8 cellular contexts compared by ENCODE assay signal in genomic region chr6:34888441-34888820, GRCh38. TPM values are rescaled to one million over a fixed set of nuclear protein-coding genes. Genes with fewer than 3 reads are reported as not detected.
DNase-seq lines count a peak whose midpoint lies in the region; ATAC-seq, FAIRE-seq and TF ChIP-seq lines count a peak whose summit lies in the region.

No MANE protein-coding gene starts in this region.

- ATAC-seq in GM18505 (IDR thresholded peaks at IDR 0.05; ENCODE audit: unreplicated experiment) (no peak), HG02981 (IDR thresholded peaks at IDR 0.05; ENCODE audit: unreplicated experiment) (no peak)

- H4K20me1 ChIP-seq in keratinocyte (ENCODE audit: control insufficient read depth, extremely low read depth, insufficient read depth, low read length): peaks cover 7% of the 10 kb centered on the region

- no peaks in the 10 kb centered on the region for H3K27me3 ChIP-seq in keratinocyte (ENCODE audit: control insufficient read depth, extremely low read depth, insufficient read depth, low read length)

- H3K27ac ChIP-seq in keratinocyte (ENCODE audit: control insufficient read depth, insufficient read depth, low read length) (peak overlapping the region; percentile 92), temporal lobe (ENCODE audit: low read depth, low read length) (peak overlapping the region; percentile 84)

- peaks cover 9% of the 10 kb centered on the region for H3K27me3 Mint-ChIP-seq in activated CD4-positive, alpha-beta T cell treated with anti-CD3 and anti-CD28 coated beads, Interleukin-2, amount 10 ng/mL, durations not matched to agents 24 days and 14 days
- H3K27me3 Mint-ChIP-seq in activated naive CD8-positive, alpha-beta T cell: no peaks in the 10 kb centered on the region

- no peaks in the 10 kb centered on the region for H3K36me3 ChIP-seq in keratinocyte (ENCODE audit: control insufficient read depth in 2 of 2, extremely low read depth in 1 of 2, insufficient read depth in 2 of 2, low read length in 2 of 2)

- no peaks in the 10 kb centered on the region for H3K9me3 Mint-ChIP-seq in activated CD4-positive, alpha-beta T cell treated with anti-CD3 and anti-CD28 coated beads, Interleukin-2, amount 10 ng/mL, durations not matched to agents 24 days and 14 days
- H3K9me3 Mint-ChIP-seq in activated naive CD8-positive, alpha-beta T cell (ENCODE audit: low read depth): peaks cover 3% of the 10 kb centered on the region

- H3K4me3 Mint-ChIP-seq in activated CD4-positive, alpha-beta T cell treated with anti-CD3 and anti-CD28 coated beads, Interleukin-2, amount 10 ng/mL, durations not matched to agents 24 days and 14 days: peak overlapping the region; percentile 100
- H3K4me3 Mint-ChIP-seq in activated naive CD8-positive, alpha-beta T cell: peak overlapping the region; percentile 100

- H3K4me2 ChIP-seq in keratinocyte (ENCODE audit: control insufficient read depth, extremely low read depth, insufficient read depth, low read depth, low read length): peak overlapping the region; percentile 97

- H3K9ac ChIP-seq in keratinocyte (ENCODE audit: control insufficient read depth, extremely low read depth, insufficient read depth, low read length): peak overlapping the region; percentile 88

- H3K4me3 ChIP-seq in keratinocyte (ENCODE audit: control insufficient read depth in 2 of 3, extremely low read depth in 1 of 3, insufficient read depth in 2 of 3, low read depth in 1 of 3, low read length in 3 of 3): peak overlapping the region; percentile 75 to 100 (median 83)

- H3K9me3 ChIP-seq in keratinocyte (ENCODE audit: control insufficient read depth, low read depth, low read length): no peaks in the 10 kb centered on the region

- no peak for TF ChIP-seq CTCF in keratinocyte (optimal IDR thresholded peaks at IDR 0.05 in 1 of 3, IDR thresholded peaks at IDR 0.05 in 1 of 3, conservative IDR thresholded peaks at IDR 0.05 in 1 of 3; ENCODE audit: extremely low read depth in 1 of 3, insufficient read depth in 2 of 3, low read length in 3 of 3)

- peak overlapping the region; percentile 87 for H2AFZ ChIP-seq in keratinocyte (ENCODE audit: control insufficient read depth, low read length)

- peaks cover 63% of the 10 kb centered on the region for H3K79me2 ChIP-seq in keratinocyte (ENCODE audit: control insufficient read depth, insufficient read depth, low read length)

- no peak for FAIRE-seq in keratinocyte (lab: Jason Lieb, UNC)

- H3K27ac Mint-ChIP-seq in activated CD4-positive, alpha-beta T cell treated with anti-CD3 and anti-CD28 coated beads, Interleukin-2, amount 10 ng/mL, durations not matched to agents 24 days and 14 days: peak overlapping the region; percentile 99
- H3K27ac Mint-ChIP-seq in activated naive CD8-positive, alpha-beta T cell: peak overlapping the region; percentile 99

- intact Hi-C loops in activated CD4-positive, alpha-beta T cell treated with anti-CD3 and anti-CD28 coated beads, Interleukin-2, amount 10 ng/mL, durations not matched to agents 24 days and 14 days (cut with micrococcal nuclease): loop anchor here (1.0 to 2.0 kb wide), 4 partner anchors 24 to 371 kb away; partner anchors contain the start of genes SNRPC and ZNF76
- intact Hi-C loops in posterior vena cava (cut with DNase I): no loop called here

- peaks cover 31% of the 10 kb centered on the region for H3K4me1 Mint-ChIP-seq in activated CD4-positive, alpha-beta T cell treated with anti-CD3 and anti-CD28 coated beads, Interleukin-2, amount 10 ng/mL, durations not matched to agents 24 days and 14 days
- H3K4me1 Mint-ChIP-seq in activated naive CD8-positive, alpha-beta T cell (ENCODE audit: low read depth): peaks cover 52% of the 10 kb centered on the region

- peaks cover 3% of the 10 kb centered on the region for H3K9me1 ChIP-seq in keratinocyte (ENCODE audit: control insufficient read depth, extremely low read depth, insufficient read depth, low read length)

- H3K36me3 Mint-ChIP-seq in activated CD4-positive, alpha-beta T cell treated with anti-CD3 and anti-CD28 coated beads, Interleukin-2, amount 10 ng/mL, durations not matched to agents 24 days and 14 days (ENCODE audit: low read depth): peaks cover 21% of the 10 kb centered on the region
- peaks cover 9% of the 10 kb centered on the region for H3K36me3 Mint-ChIP-seq in activated naive CD8-positive, alpha-beta T cell

- dilution Hi-C loops in keratinocyte (cut with MboI; ENCODE audit: extremely low pct_ligation_motif_present, low sequenced_read_pairs): no loop called here

- no peak for TF ChIP-seq POLR2A in GM18505 (IDR thresholded peaks at IDR 0.05; ENCODE audit: borderline replicate concordance, extremely low read depth, insufficient read depth, insufficient read length)

- no peak for DNase-seq in activated CD4-positive, alpha-beta T cell treated with anti-CD3 and anti-CD28 coated beads, Interleukin-2, amount 10 ng/mL, durations not matched to agents 24 days and 14 days
- no peak for DNase-seq in activated CD4-positive, alpha-beta T cell treated with anti-CD3 and anti-CD28 coated beads, Interleukin-2, amount 50 U/mL, for 4 hours
- DNase-seq in keratinocyte (ENCODE audit: low read depth, low spot score): no peak
- no peak for DNase-seq in posterior vena cava (ENCODE audit: low spot score)

- peaks cover 27% of the 10 kb centered on the region for H3K4me1 ChIP-seq in keratinocyte (ENCODE audit: control insufficient read depth, extremely low read depth, insufficient read depth, low read length)

RNA-seq across cellular contexts. Expression of gene TAF11, which starts 0.6 kb away (rescaled TPM):
- total RNA-seq in activated CD4-positive, alpha-beta T cell treated with anti-CD3 and anti-CD28 coated beads, Interleukin-2, amount 10 ng/mL, durations not matched to agents 24 days and 14 days: 37.3 and 40.3 TPM in 2 replicates
- 21.4 to 31.5 TPM (median 24.2 TPM) in 3 replicates for polyA plus RNA-seq in keratinocyte
- polyA plus RNA-seq in keratinocyte (2011; ENCODE audit: low read depth): 23.2 TPM
- 20.1 and 31.2 TPM in 2 replicates for polyA plus RNA-seq in keratinocyte (2011; cell fraction: cytosol; rRNA removed)
- polyA plus RNA-seq in keratinocyte (2011; cell fraction: nucleus; rRNA removed): 26.9 and 31.6 TPM in 2 replicates
- polyA plus RNA-seq in keratinocyte (2012; ENCODE audit: low replicate concordance): 17.7 and 24.1 TPM in 2 replicates
- polyA minus RNA-seq in keratinocyte: 4.5 to 9.3 TPM (median 5.4 TPM) in 3 replicates
- 12.5 TPM for polyA minus RNA-seq in keratinocyte (2011; cell fraction: cytosol; rRNA and poly(A)+ RNA removed)
- polyA minus RNA-seq in keratinocyte (2011; cell fraction: nucleus; rRNA and poly(A)+ RNA removed): 3.9 and 6.9 TPM in 2 replicates
- 25.1 TPM for total RNA-seq in temporal lobe
- 10 to 100 TPM; 19.1 to 21.0 TPM for total RNA-seq in posterior vena cava

RNA-seq across cellular contexts. Expression of gene ANKS1A, which starts 0.6 kb away (rescaled TPM):
- 7.3 and 8.4 TPM in 2 replicates for total RNA-seq in activated CD4-positive, alpha-beta T cell treated with anti-CD3 and anti-CD28 coated beads, Interleukin-2, amount 10 ng/mL, durations not matched to agents 24 days and 14 days
- polyA plus RNA-seq in keratinocyte: 6.8 to 8.6 TPM (median 8.3 TPM) in 3 replicates
- polyA plus RNA-seq in keratinocyte (2011; ENCODE audit: low read depth): 12.4 TPM
- polyA plus RNA-seq in keratinocyte (2011; cell fraction: cytosol; rRNA removed): 10.8 and 12.5 TPM in 2 replicates
- 26.7 and 27.6 TPM in 2 replicates for polyA plus RNA-seq in keratinocyte (2011; cell fraction: nucleus; rRNA removed)
- 12.4 and 14.7 TPM in 2 replicates for polyA plus RNA-seq in keratinocyte (2012; ENCODE audit: low replicate concordance)
- polyA minus RNA-seq in keratinocyte: 17.3 to 28.7 TPM (median 24.6 TPM) in 3 replicates
- polyA minus RNA-seq in keratinocyte (2011; cell fraction: cytosol; rRNA and poly(A)+ RNA removed): 10.6 TPM
- 18.7 and 31.6 TPM in 2 replicates for polyA minus RNA-seq in keratinocyte (2011; cell fraction: nucleus; rRNA and poly(A)+ RNA removed)
- total RNA-seq in temporal lobe (14.5 TPM), posterior vena cava (10 to 100 TPM; 38.8 to 42.2 TPM)
